ENCODE assay signal across 21 cellular contexts in genomic region chr11:105137286-105137685, GRCh38. TPM values are rescaled to one million over a fixed set of nuclear protein-coding genes. Genes with fewer than 3 reads are reported as not detected.
"Had no signal": no experiment of that assay in that cellular context is flagged by ENCODE, and none has a peak within 500 bp of the region (broad histone marks: within the 10 kb centered on the region; RNA-seq: fewer than 3 reads in every experiment).

No MANE protein-coding gene starts in this region.

- H3K27me3 ChIP-seq: right lobe of liver, transverse colon, vagina had no signal

- DNase-seq: activated naive CD4-positive, alpha-beta T cell; activated T-cell treated with anti-CD3 and anti-CD28 coated beads for 4 hours; aorta; central memory CD4-positive, alpha-beta T cell; effector CD8-positive, alpha-beta T cell; hippocampal formation; kidney glomerular epithelial cell; psoas muscle; right lobe of liver; stimulated activated CD4-positive, alpha-beta T cell treated with anti-CD3 and anti-CD28 coated beads, Interleukin-4, amount 100 ng/mL, for 4 hours; stimulated activated CD8-positive, alpha-beta memory T cell treated with anti-CD3 and anti-CD28 coated beads, Interleukin-4, amount 100 ng/mL, for 48 hours; stimulated activated naive CD4-positive, alpha-beta T cell treated with Interleukin-2 at 50 U/mL for 16 hours; substantia nigra; transverse colon had no signal

- H3K36me3 ChIP-seq: right lobe of liver, transverse colon, vagina had no signal

- H3K27ac ChIP-seq: coronary artery, psoas muscle, right lobe of liver, transverse colon, vagina had no signal

- H3K4me1 Mint-ChIP-seq: neural crest cell had no signal

- H3K4me3 ChIP-seq: coronary artery, psoas muscle, right lobe of liver, smooth muscle cell, transverse colon, vagina had no signal

- H3K4me2 ChIP-seq: smooth muscle cell had no signal

- H3K9me3 ChIP-seq: psoas muscle, right lobe of liver, transverse colon had no signal

- H3K4me3 Mint-ChIP-seq: neural crest cell had no signal

- H3K4me1 ChIP-seq: psoas muscle, right lobe of liver, transverse colon, vagina had no signal

- H3K9me3 Mint-ChIP-seq: neural crest cell had no signal

RNA-seq across cellular contexts. Expression of gene CARD18, which starts 2.3 kb away (rescaled TPM):
- total RNA-seq: activated CD8-positive, alpha-beta memory T cell treated with anti-CD3 and anti-CD28 coated beads for 36 hours; aorta; epithelial cell of proximal tubule; neural crest cell; osteoblast; psoas muscle; right lobe of liver; smooth muscle cell; transverse colon; vagina had no signal
- polyA plus RNA-seq: aorta, psoas muscle, smooth muscle cell had no signal
